1 cellular context compared by ENCODE assay signal in the genomic region with DNA sequence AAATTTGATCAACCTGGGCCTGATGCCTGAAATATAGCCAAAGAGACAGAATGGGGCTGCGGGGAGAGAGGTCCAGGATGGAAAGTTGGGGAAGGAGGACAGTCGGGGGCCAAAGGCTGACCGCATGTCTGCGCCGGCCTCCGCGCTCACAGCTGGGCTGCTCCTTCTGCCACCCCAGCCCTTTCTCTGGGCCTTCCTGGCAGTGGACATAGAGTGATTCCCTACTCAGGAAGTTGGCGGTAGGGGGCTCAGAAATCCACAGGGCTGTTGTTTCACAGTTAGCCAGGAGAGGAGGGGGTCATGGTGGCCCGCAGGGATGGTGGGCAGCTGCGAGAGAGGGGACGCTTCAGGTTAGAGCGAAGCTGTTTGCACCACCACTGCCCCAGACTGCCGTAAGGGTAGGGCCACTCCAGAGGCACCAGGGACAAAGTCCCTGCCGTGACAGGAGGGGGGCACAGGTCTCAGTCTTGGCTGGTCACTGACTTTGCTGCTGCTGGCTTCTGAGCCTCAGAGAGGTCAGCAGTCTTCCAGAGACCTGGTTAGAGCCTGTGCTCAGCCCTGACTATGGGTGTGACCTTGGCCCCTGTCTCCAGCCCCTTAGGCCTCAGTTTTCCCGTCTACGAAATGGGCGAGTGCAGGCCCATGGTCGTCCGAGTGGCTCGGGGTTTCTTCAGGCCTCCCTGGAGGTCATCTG.
TF ChIP-seq lines count a peak whose summit lies in the region.

No MANE protein-coding gene starts in this region.

TF ChIP-seq in HepG2, 621 proteins besides CTCF, POLR2A, EP300 and RAD21 (continued from another document and continues in another):
- TF ChIP-seq, protein P1, sequence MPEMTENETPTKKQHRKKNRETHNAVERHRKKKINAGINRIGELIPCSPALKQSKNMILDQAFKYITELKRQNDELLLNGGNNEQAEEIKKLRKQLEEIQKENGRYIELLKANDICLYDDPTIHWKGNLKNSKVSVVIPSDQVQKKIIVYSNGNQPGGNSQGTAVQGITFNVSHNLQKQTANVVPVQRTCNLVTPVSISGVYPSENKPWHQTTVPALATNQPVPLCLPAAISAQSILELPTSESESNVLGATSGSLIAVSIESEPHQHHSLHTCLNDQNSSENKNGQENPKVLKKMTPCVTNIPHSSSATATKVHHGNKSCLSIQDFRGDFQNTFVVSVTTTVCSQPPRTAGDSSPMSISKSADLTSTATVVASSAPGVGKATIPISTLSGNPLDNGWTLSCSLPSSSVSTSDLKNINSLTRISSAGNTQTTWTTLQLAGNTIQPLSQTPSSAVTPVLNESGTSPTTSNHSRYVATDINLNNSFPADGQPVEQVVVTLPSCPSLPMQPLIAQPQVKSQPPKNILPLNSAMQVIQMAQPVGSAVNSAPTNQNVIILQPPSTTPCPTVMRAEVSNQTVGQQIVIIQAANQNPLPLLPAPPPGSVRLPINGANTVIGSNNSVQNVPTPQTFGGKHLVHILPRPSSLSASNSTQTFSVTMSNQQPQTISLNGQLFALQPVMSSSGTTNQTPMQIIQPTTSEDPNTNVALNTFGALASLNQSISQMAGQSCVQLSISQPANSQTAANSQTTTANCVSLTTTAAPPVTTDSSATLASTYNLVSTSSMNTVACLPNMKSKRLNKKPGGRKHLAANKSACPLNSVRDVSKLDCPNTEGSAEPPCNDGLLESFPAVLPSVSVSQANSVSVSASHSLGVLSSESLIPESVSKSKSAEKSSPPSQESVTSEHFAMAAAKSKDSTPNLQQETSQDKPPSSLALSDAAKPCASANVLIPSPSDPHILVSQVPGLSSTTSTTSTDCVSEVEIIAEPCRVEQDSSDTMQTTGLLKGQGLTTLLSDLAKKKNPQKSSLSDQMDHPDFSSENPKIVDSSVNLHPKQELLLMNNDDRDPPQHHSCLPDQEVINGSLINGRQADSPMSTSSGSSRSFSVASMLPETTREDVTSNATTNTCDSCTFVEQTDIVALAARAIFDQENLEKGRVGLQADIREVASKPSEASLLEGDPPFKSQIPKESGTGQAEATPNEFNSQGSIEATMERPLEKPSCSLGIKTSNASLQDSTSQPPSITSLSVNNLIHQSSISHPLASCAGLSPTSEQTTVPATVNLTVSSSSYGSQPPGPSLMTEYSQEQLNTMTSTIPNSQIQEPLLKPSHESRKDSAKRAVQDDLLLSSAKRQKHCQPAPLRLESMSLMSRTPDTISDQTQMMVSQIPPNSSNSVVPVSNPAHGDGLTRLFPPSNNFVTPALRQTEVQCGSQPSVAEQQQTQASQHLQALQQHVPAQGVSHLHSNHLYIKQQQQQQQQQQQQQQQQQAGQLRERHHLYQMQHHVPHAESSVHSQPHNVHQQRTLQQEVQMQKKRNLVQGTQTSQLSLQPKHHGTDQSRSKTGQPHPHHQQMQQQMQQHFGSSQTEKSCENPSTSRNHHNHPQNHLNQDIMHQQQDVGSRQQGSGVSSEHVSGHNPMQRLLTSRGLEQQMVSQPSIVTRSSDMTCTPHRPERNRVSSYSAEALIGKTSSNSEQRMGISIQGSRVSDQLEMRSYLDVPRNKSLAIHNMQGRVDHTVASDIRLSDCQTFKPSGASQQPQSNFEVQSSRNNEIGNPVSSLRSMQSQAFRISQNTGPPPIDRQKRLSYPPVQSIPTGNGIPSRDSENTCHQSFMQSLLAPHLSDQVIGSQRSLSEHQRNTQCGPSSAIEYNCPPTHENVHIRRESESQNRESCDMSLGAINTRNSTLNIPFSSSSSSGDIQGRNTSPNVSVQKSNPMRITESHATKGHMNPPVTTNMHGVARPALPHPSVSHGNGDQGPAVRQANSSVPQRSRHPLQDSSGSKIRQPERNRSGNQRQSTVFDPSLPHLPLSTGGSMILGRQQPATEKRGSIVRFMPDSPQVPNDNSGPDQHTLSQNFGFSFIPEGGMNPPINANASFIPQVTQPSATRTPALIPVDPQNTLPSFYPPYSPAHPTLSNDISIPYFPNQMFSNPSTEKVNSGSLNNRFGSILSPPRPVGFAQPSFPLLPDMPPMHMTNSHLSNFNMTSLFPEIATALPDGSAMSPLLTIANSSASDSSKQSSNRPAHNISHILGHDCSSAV (CRISPR knock-in tag; IDR thresholded peaks at IDR 0.05; ENCODE audit: borderline replicate concordance), result no peak
- TF ChIP-seq, protein P2, sequence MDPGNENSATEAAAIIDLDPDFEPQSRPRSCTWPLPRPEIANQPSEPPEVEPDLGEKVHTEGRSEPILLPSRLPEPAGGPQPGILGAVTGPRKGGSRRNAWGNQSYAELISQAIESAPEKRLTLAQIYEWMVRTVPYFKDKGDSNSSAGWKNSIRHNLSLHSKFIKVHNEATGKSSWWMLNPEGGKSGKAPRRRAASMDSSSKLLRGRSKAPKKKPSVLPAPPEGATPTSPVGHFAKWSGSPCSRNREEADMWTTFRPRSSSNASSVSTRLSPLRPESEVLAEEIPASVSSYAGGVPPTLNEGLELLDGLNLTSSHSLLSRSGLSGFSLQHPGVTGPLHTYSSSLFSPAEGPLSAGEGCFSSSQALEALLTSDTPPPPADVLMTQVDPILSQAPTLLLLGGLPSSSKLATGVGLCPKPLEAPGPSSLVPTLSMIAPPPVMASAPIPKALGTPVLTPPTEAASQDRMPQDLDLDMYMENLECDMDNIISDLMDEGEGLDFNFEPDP (CRISPR knock-in tag; conservative IDR thresholded peaks at IDR 0.05), result no peak
- TF ChIP-seq, protein P3, sequence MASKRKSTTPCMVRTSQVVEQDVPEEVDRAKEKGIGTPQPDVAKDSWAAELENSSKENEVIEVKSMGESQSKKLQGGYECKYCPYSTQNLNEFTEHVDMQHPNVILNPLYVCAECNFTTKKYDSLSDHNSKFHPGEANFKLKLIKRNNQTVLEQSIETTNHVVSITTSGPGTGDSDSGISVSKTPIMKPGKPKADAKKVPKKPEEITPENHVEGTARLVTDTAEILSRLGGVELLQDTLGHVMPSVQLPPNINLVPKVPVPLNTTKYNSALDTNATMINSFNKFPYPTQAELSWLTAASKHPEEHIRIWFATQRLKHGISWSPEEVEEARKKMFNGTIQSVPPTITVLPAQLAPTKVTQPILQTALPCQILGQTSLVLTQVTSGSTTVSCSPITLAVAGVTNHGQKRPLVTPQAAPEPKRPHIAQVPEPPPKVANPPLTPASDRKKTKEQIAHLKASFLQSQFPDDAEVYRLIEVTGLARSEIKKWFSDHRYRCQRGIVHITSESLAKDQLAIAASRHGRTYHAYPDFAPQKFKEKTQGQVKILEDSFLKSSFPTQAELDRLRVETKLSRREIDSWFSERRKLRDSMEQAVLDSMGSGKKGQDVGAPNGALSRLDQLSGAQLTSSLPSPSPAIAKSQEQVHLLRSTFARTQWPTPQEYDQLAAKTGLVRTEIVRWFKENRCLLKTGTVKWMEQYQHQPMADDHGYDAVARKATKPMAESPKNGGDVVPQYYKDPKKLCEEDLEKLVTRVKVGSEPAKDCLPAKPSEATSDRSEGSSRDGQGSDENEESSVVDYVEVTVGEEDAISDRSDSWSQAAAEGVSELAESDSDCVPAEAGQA (IDR thresholded peaks at IDR 0.05; ENCODE audit: low read depth), result 0 out of 2 replicates have a peak, but pooled peaks have one; percentile 14
- TF ChIP-seq, protein P3 (CRISPR knock-in tag; IDR thresholded peaks at IDR 0.05; ENCODE audit: borderline replicate concordance), result no peak
- TF ChIP-seq SRSF4 (IDR thresholded peaks at IDR 0.05; ENCODE audit: low read depth, low read length, poor library complexity, severe bottlenecking), result no peak
- TF ChIP-seq ZNF557 (CRISPR knock-in tag; IDR thresholded peaks at IDR 0.05), result no peak
- no peak; the same call in 1 of the 2 replicates for TF ChIP-seq HOXA3 (CRISPR knock-in tag; IDR thresholded peaks at IDR 0.05)
- no peak for TF ChIP-seq RORA (CRISPR knock-in tag; IDR thresholded peaks at IDR 0.05)
- TF ChIP-seq SIN3A (IDR thresholded peaks at IDR 0.05; ENCODE audit: borderline replicate concordance, low read depth, low read length), result no peak
- TF ChIP-seq KDM4B (CRISPR knock-in tag; IDR thresholded peaks at IDR 0.05), result no peak
- TF ChIP-seq ZNF10 (CRISPR knock-in tag; IDR thresholded peaks at IDR 0.05; ENCODE audit: borderline replicate concordance, low read depth), result no peak
- TF ChIP-seq, protein P4, sequence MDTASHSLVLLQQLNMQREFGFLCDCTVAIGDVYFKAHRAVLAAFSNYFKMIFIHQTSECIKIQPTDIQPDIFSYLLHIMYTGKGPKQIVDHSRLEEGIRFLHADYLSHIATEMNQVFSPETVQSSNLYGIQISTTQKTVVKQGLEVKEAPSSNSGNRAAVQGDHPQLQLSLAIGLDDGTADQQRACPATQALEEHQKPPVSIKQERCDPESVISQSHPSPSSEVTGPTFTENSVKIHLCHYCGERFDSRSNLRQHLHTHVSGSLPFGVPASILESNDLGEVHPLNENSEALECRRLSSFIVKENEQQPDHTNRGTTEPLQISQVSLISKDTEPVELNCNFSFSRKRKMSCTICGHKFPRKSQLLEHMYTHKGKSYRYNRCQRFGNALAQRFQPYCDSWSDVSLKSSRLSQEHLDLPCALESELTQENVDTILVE (CRISPR knock-in tag; IDR thresholded peaks at IDR 0.05), result no peak
- no peak for TF ChIP-seq TP53 (CRISPR knock-in tag; conservative IDR thresholded peaks at IDR 0.05)
- no peak for TF ChIP-seq ATF7 (IDR thresholded peaks at IDR 0.05)
- TF ChIP-seq ATF7 (CRISPR knock-in tag; IDR thresholded peaks at IDR 0.05), result no peak
- TF ChIP-seq ZNF792 (CRISPR knock-in tag; IDR thresholded peaks at IDR 0.05), result no peak
- TF ChIP-seq MEIS2 (CRISPR knock-in tag; IDR thresholded peaks at IDR 0.05), result no peak
- TF ChIP-seq, protein P5, sequence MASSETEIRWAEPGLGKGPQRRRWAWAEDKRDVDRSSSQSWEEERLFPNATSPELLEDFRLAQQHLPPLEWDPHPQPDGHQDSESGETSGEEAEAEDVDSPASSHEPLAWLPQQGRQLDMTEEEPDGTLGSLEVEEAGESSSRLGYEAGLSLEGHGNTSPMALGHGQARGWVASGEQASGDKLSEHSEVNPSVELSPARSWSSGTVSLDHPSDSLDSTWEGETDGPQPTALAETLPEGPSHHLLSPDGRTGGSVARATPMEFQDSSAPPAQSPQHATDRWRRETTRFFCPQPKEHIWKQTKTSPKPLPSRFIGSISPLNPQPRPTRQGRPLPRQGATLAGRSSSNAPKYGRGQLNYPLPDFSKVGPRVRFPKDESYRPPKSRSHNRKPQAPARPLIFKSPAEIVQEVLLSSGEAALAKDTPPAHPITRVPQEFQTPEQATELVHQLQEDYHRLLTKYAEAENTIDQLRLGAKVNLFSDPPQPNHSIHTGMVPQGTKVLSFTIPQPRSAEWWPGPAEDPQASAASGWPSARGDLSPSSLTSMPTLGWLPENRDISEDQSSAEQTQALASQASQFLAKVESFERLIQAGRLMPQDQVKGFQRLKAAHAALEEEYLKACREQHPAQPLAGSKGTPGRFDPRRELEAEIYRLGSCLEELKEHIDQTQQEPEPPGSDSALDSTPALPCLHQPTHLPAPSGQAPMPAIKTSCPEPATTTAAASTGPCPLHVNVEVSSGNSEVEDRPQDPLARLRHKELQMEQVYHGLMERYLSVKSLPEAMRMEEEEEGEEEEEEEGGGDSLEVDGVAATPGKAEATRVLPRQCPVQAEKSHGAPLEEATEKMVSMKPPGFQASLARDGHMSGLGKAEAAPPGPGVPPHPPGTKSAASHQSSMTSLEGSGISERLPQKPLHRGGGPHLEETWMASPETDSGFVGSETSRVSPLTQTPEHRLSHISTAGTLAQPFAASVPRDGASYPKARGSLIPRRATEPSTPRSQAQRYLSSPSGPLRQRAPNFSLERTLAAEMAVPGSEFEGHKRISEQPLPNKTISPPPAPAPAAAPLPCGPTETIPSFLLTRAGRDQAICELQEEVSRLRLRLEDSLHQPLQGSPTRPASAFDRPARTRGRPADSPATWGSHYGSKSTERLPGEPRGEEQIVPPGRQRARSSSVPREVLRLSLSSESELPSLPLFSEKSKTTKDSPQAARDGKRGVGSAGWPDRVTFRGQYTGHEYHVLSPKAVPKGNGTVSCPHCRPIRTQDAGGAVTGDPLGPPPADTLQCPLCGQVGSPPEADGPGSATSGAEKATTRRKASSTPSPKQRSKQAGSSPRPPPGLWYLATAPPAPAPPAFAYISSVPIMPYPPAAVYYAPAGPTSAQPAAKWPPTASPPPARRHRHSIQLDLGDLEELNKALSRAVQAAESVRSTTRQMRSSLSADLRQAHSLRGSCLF (CRISPR knock-in tag; IDR thresholded peaks at IDR 0.05; ENCODE audit: borderline replicate concordance), result no peak
- no peak for TF ChIP-seq ZNF44 (CRISPR knock-in tag; IDR thresholded peaks at IDR 0.05)
- TF ChIP-seq, protein P6, sequence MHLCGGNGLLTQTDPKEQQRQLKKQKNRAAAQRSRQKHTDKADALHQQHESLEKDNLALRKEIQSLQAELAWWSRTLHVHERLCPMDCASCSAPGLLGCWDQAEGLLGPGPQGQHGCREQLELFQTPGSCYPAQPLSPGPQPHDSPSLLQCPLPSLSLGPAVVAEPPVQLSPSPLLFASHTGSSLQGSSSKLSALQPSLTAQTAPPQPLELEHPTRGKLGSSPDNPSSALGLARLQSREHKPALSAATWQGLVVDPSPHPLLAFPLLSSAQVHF (CRISPR knock-in tag; IDR thresholded peaks at IDR 0.05), result no peak
- TF ChIP-seq, protein P7, sequence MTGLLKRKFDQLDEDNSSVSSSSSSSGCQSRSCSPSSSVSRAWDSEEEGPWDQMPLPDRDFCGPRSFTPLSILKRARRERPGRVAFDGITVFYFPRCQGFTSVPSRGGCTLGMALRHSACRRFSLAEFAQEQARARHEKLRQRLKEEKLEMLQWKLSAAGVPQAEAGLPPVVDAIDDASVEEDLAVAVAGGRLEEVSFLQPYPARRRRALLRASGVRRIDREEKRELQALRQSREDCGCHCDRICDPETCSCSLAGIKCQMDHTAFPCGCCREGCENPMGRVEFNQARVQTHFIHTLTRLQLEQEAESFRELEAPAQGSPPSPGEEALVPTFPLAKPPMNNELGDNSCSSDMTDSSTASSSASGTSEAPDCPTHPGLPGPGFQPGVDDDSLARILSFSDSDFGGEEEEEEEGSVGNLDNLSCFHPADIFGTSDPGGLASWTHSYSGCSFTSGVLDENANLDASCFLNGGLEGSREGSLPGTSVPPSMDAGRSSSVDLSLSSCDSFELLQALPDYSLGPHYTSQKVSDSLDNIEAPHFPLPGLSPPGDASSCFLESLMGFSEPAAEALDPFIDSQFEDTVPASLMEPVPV (CRISPR knock-in tag; IDR thresholded peaks at IDR 0.05), result no peak
